Comparison of ENCODE assay signal across 8 cellular contexts in the genomic region with DNA sequence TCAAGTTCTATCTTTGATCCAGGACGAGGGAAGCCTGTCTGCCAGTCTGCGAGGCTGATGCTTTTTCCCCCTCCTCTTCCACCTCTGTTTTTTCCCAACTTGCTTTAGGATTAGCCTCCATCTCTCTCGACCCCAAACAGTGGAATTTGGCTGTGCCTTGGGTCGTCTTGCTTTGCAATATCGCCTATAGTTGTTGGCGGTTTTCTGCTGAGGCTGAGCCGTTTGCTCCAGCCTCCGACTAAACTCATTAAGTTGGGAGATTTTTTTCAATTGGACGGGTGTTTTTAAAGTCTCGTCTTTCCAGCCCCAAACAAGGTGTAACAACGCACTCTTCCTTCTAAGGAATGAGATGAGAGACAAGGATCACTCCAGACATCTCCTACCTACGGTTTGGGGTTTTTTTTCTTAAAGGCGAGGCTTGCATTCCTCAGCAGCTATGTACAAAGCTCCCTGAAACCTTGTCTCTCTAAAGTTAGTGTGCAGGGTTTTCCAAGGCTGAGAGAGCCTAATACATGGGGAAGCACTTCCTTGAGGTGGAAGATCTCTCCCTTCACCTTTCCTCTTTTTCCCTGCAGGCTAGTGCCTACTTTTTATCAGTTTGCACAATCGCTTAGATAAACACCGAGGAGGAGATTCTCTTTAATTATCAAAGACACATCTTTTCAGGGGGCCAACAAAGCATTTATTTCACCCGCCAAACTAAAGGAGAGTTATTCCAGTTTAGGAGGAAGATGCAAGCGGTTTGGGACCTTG. TPM values are rescaled to one million over a fixed set of nuclear protein-coding genes. Genes with fewer than 3 reads are reported as not detected.
DNase-seq lines count a peak whose midpoint lies in the region; TF ChIP-seq lines count a peak whose summit lies in the region.

No MANE protein-coding gene starts in this region.

- CTCF ChIA-PET in A673 (lab: Charles Lee), result interaction anchor here (0.6 kb wide), 1 partner anchor 592 kb away, joined by 3 read pairs; no protein-coding TSS in a partner anchor

- H3K79me2 ChIP-seq in KMS-11 (ENCODE audit: insufficient read depth, low read depth), result peaks cover 16% of the 10 kb centered on the region; the same call in 1 of the 2 replicates

- peaks cover 57% of the 10 kb centered on the region for H3K4me1 ChIP-seq in A673 (ENCODE audit: insufficient read depth, low read length, poor library complexity, severe bottlenecking)
- H3K4me1 ChIP-seq in KMS-11 (ENCODE audit: low read depth, poor library complexity, severe bottlenecking), result peaks cover 33% of the 10 kb centered on the region
- peaks cover 40% of the 10 kb centered on the region for H3K4me1 ChIP-seq in muscle layer of colon (ENCODE audit: insufficient read depth, low read length)

- H3K36me3 ChIP-seq in A673 (ENCODE audit: insufficient read depth, low read length, poor library complexity, severe bottlenecking) (no peaks in the 10 kb centered on the region), KMS-11 (ENCODE audit: insufficient read depth) (no peaks in the 10 kb centered on the region), muscle layer of colon (ENCODE audit: insufficient read depth, low read length) (no peaks in the 10 kb centered on the region)

- H4K20me1 ChIP-seq in KMS-11 (ENCODE audit: insufficient read depth), result no peaks in the 10 kb centered on the region

- intact Hi-C loops in A673 (cut with micrococcal nuclease; ENCODE audit: unreplicated experiment), result loop anchor here (2.0 to 10.0 kb wide), 6 partner anchors 271 to 1427 kb away; no protein-coding TSS in a partner anchor

- peak overlapping the region; percentile 92 for H2AFZ ChIP-seq in KMS-11 (ENCODE audit: low read depth)

- BruUV-seq in A673 (replicated peaks; lab: Mats Ljungman, UMichigan), result no TSS peak

- H3K4me3 ChIP-seq in A673 (ENCODE audit: low read depth, low read length, poor library complexity, severe bottlenecking) (peak overlapping the region; percentile 77), KMS-11 (IDR thresholded peaks at IDR 0.05; ENCODE audit: insufficient read depth, low read depth, low read length) (peak overlapping the region; percentile 21), muscle layer of colon (ENCODE audit: low read depth in 1 of 2, low read length in 2 of 2) (peak overlapping the region; percentile 57 to 90)

- POLR2A ChIA-PET in A673 (lab: Charles Lee; ENCODE audit: low non-redundant PET), result no interaction called here

- H3K27ac ChIP-seq in A673 (ENCODE audit: low read depth, low read length, poor library complexity, severe bottlenecking) (peak overlapping the region; percentile 88), KMS-11 (peak overlapping the region; percentile 86), muscle layer of colon (ENCODE audit: low read depth, low read length) (peak overlapping the region; percentile 93)

- DNase-seq in A673 (ENCODE audit: low spot score) (peak; percentile 56), dermis blood vessel endothelial cell (peak; percentile 69), NCI-H2227 (lab: John Stamatoyannopoulos, UW; ENCODE audit: unreplicated experiment) (no peak), NCI-H526 treated with DMSO at 0.1 percent for 48 hours (lab: John Stamatoyannopoulos, UW) (no peak)
- DNase-seq in stimulated activated naive CD4-positive, alpha-beta T cell treated with Interleukin-2 at 50 U/mL for 16 hours (lab: John Stamatoyannopoulos, UW), result no peak
- DNase-seq in stimulated activated CD4-positive, alpha-beta T cell treated with anti-CD3 and anti-CD28 coated beads, Interleukin-12 subunit alpha, Interleukin-12 subunit beta, amount 100 ng/mL, for 4 hours, result no peak

- TF ChIP-seq CTCF in A673 (conservative IDR thresholded peaks at IDR 0.05; ENCODE audit: low read depth, low read length), result no peak
- no peak for TF ChIP-seq CTCF in KMS-11 (conservative IDR thresholded peaks at IDR 0.05; ENCODE audit: low read depth, low read length)

- H3K9me3 ChIP-seq in A673 (ENCODE audit: low read depth, low read length, poor library complexity, severe bottlenecking) (no peaks in the 10 kb centered on the region), muscle layer of colon (ENCODE audit: low read length) (no peaks in the 10 kb centered on the region)

- peak overlapping the region; percentile 70 for H3K4me2 ChIP-seq in KMS-11

- H3K9ac ChIP-seq in KMS-11, result peak overlapping the region; percentile 85
- peak overlapping the region; percentile 47 for H3K9ac ChIP-seq in muscle layer of colon (ENCODE audit: low read length)

- no peaks in the 10 kb centered on the region for H3K27me3 ChIP-seq in A673 (replicated peaks; ENCODE audit: insufficient read depth, low read depth, low read length, poor library complexity)
- no peaks in the 10 kb centered on the region for H3K27me3 ChIP-seq in KMS-11 (ENCODE audit: insufficient read depth, low read depth)
- no peaks in the 10 kb centered on the region for H3K27me3 ChIP-seq in muscle layer of colon (ENCODE audit: control insufficient read depth in 1 of 2, insufficient read depth in 2 of 2, low read length in 2 of 2)

RNA-seq across cellular contexts. Expression of a gene that starts 4.7 kb away (rescaled TPM):
- total RNA-seq in A673 (2021) (106 and 138 TPM in 2 replicates), dermis blood vessel endothelial cell (14.0 and 36.6 TPM in 2 replicates)

Comparison
In these comparisons a context has a peak if more than half of its experiments do, and no peak if none do; other contexts are left out.
1. DNase-seq: peak in A673 (single experiment) and dermis blood vessel endothelial cell (single experiment); none in stimulated activated naive CD4-positive, alpha-beta T cell treated with Interleukin-2 at 50 U/mL for 16 hours (single experiment), stimulated activated CD4-positive, alpha-beta T cell treated with anti-CD3 and anti-CD28 coated beads, Interleukin-12 subunit alpha, Interleukin-12 subunit beta, amount 100 ng/mL, for 4 hours (single experiment), NCI-H2227 (single experiment) and NCI-H526 treated with DMSO at 0.1 percent for 48 hours (single experiment).
2. H3K4me3 ChIP-seq: peak in every context shown above with its lines; median percentile 77 in A673; 74 in muscle layer of colon; 21 in KMS-11.
3. Peak in every context shown above with its lines, with median percentiles within 50 percentile points of each other: H3K27ac ChIP-seq.